Comparison of ENCODE assay signal across 8 cellular contexts in the genomic region with DNA sequence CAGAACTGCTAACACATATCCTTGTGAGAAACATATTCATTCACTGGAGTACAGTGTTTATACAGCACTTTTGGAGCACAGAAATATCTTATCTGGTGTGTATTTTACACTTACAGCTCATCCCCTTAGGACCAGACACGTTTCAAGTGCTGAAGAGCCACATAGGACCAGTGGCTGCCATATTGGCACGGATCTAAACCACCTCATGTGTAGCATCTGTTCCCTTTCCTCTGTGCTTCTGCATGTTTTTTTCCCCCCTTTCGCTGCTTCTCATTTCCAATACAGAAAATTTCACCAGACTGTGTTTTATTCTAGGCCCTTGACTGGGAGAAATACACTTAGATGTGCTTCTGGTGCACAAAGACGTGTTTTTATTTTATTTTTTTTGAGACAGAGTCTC.
"Had no signal": no experiment of that assay in that cellular context is flagged by ENCODE, and none has a peak within 500 bp of the region (broad histone marks: within the 10 kb centered on the region; RNA-seq: fewer than 3 reads in every experiment).

No MANE protein-coding gene starts in this region.

- H3K9me3 Mint-ChIP-seq: GM23338, HFFc6 had no signal

- ATAC-seq: GM23338, HCT116 had no signal

- DNase-seq: GM23248, GOT3, H7, H9, HCEC 1CT, HFFc6 had no signal

- H3K27ac Mint-ChIP-seq: GM23338, H9, HFFc6 had no signal

- H3K4me1 Mint-ChIP-seq: GM23338, H9 had no signal

- H3K4me3 Mint-ChIP-seq: GM23338, H9, HFFc6 had no signal
